ENCODE assay signal across 28 cellular contexts in genomic region chr19:38193445-38193844, GRCh38. TPM values are rescaled to one million over a fixed set of nuclear protein-coding genes. Genes with fewer than 3 reads are reported as not detected.
A peak's percentile ranks its signal among the peaks of the same experiment; 100 is the strongest.
DNase-seq lines count a peak whose midpoint lies in the region; ATAC-seq, FAIRE-seq and TF ChIP-seq lines count a peak whose summit lies in the region.
"Had no signal": no experiment of that assay in that cellular context is flagged by ENCODE, and none has a peak within 500 bp of the region (broad histone marks: within the 10 kb centered on the region; RNA-seq: fewer than 3 reads in every experiment).

No MANE protein-coding gene starts in this region.

- peaks cover 12% of the 10 kb centered on the region for H3K4me1 ChIP-seq in keratinocyte (ENCODE audit: control insufficient read depth, extremely low read depth, insufficient read depth, low read length)
- H3K4me1 ChIP-seq: body of pancreas, heart left ventricle, prostate gland, SJCRH30, tibial nerve had no signal

- no peak overlapping the region for H2AFZ ChIP-seq in keratinocyte (ENCODE audit: control insufficient read depth, low read length)
- H2AFZ ChIP-seq: GM23248, PC-9 had no signal

- dilution Hi-C loops in keratinocyte (cut with MboI; ENCODE audit: extremely low pct_ligation_motif_present, low sequenced_read_pairs) = no loop called here

- H3K27me3 ChIP-seq in keratinocyte (ENCODE audit: control insufficient read depth, extremely low read depth, insufficient read depth, low read length) = no peaks in the 10 kb centered on the region
- H3K27me3 ChIP-seq: body of pancreas, heart left ventricle, neutrophil, SJCRH30, tibial nerve had no signal

- intact Hi-C loops in cardiac septum (cut with DNase I) = no loop called here

- DNase-seq in NCI-H1436 (lab: John Stamatoyannopoulos, UW) (peak; percentile 50), NCI-H1436 treated with DMSO at 0.1 percent for 48 hours (lab: John Stamatoyannopoulos, UW) (no peak), NCI-H2029 (lab: John Stamatoyannopoulos, UW) (peak; percentile 88), NCI-H510A (lab: John Stamatoyannopoulos, UW) (peak; percentile 79), keratinocyte (ENCODE audit: low read depth, low spot score) (no peak), NAMALWA (ENCODE audit: low spot score) (no peak), cardiac septum (ENCODE audit: low spot score) (no peak)
- DNase-seq: activated CD8-positive, alpha-beta memory T cell treated with anti-CD3 and anti-CD28 coated beads for 24 hours; activated T-cell treated with anti-CD3 and anti-CD28 coated beads, Interleukin-2, amount 50 U/mL, for 1 hour; AML-193; CD8-positive, alpha-beta T cell; DND-41; foreskin fibroblast; GM23248; heart left ventricle; Karpas-422; left cardiac atrium; MV-4-11; PC-9; SJCRH30; T-cell had no signal

- H3K79me2 ChIP-seq in keratinocyte (ENCODE audit: control insufficient read depth, insufficient read depth, low read length) = no peaks in the 10 kb centered on the region

- no peak for FAIRE-seq in keratinocyte (lab: Jason Lieb, UNC)

- no peak overlapping the region for H3K9ac ChIP-seq in keratinocyte (ENCODE audit: control insufficient read depth, extremely low read depth, insufficient read depth, low read length)
- H3K9ac ChIP-seq: GM23248 had no signal

- no peaks in the 10 kb centered on the region for H3K9me3 ChIP-seq in keratinocyte (ENCODE audit: control insufficient read depth, low read depth, low read length)
- H3K9me3 ChIP-seq: body of pancreas, heart left ventricle, neutrophil, prostate gland, SJCRH30, tibial nerve had no signal

- no peaks in the 10 kb centered on the region for H3K9me1 ChIP-seq in keratinocyte (ENCODE audit: control insufficient read depth, extremely low read depth, insufficient read depth, low read length)

- no peak for ATAC-seq in HG03442 (IDR thresholded peaks at IDR 0.05; ENCODE audit: unreplicated experiment)
- ATAC-seq: activated CD4-positive, CD25-positive, alpha-beta regulatory T cell treated with anti-CD3 and anti-CD28 coated beads, Interleukin-2, amount 50 U/mL, for 24 hours; body of pancreas; CD8-positive, alpha-beta T cell; heart left ventricle; left cardiac atrium; T-cell had no signal

- H3K27ac ChIP-seq in keratinocyte (ENCODE audit: control insufficient read depth, insufficient read depth, low read length) = peak overlapping the region; percentile 43
- H3K27ac ChIP-seq: 22Rv1, body of pancreas, GM23248, heart left ventricle, neutrophil, PC-9, prostate gland, SJCRH30, tibial nerve had no signal

- TF ChIP-seq CTCF in keratinocyte (optimal IDR thresholded peaks at IDR 0.05 in 1 of 3, IDR thresholded peaks at IDR 0.05 in 1 of 3, conservative IDR thresholded peaks at IDR 0.05 in 1 of 3; ENCODE audit: extremely low read depth in 1 of 3, insufficient read depth in 2 of 3, low read length in 3 of 3) = no peak

- no peak overlapping the region for H3K4me3 ChIP-seq in keratinocyte (ENCODE audit: control insufficient read depth in 2 of 3, extremely low read depth in 1 of 3, insufficient read depth in 2 of 3, low read depth in 1 of 3, low read length in 3 of 3)
- H3K4me3 ChIP-seq: body of pancreas, GM23248, heart left ventricle, PC-9, prostate gland, SJCRH30, tibial nerve had no signal

- H4K20me1 ChIP-seq in keratinocyte (ENCODE audit: control insufficient read depth, extremely low read depth, insufficient read depth, low read length) = no peaks in the 10 kb centered on the region

- H3K4me2 ChIP-seq in keratinocyte (ENCODE audit: control insufficient read depth, extremely low read depth, insufficient read depth, low read depth, low read length) = no peak overlapping the region
- H3K4me2 ChIP-seq: PC-9 had no signal

- H3K36me3 ChIP-seq in keratinocyte (ENCODE audit: control insufficient read depth in 2 of 2, extremely low read depth in 1 of 2, insufficient read depth in 2 of 2, low read length in 2 of 2) = peaks cover 19 to 36% of the 10 kb centered on the region in 2 experiments
- H3K36me3 ChIP-seq: prostate gland had no signal

RNA-seq across cellular contexts. Expression of gene DPF1, which starts 30.6 kb away (rescaled TPM):
- 1.5 to 1.9 TPM (median 1.8 TPM) in 3 replicates for polyA plus RNA-seq in keratinocyte
- polyA plus RNA-seq in keratinocyte (2011; ENCODE audit: low read depth) = 1.3 TPM
- 0.78 and 2.1 TPM in 2 replicates for polyA plus RNA-seq in keratinocyte (2011; cell fraction: cytosol; rRNA removed)
- 3.4 and 3.5 TPM in 2 replicates for polyA plus RNA-seq in keratinocyte (2011; cell fraction: nucleus; rRNA removed)
- 0.71 and 1.9 TPM in 2 replicates for polyA plus RNA-seq in keratinocyte (2012; ENCODE audit: low replicate concordance)
- 1.3 to 2.4 TPM (median 2.0 TPM) in 3 replicates for polyA minus RNA-seq in keratinocyte
- 2.9 TPM for polyA minus RNA-seq in keratinocyte (2011; cell fraction: cytosol; rRNA and poly(A)+ RNA removed)
- 0.84 and 0.93 TPM in 2 replicates for polyA minus RNA-seq in keratinocyte (2011; cell fraction: nucleus; rRNA and poly(A)+ RNA removed)
- total RNA-seq in cardiac septum = 0.51 TPM
- total RNA-seq: body of pancreas; CD8-positive, alpha-beta T cell; T-cell; tibial nerve had no signal

Comparison
In these comparisons a context has a peak if more than half of its experiments do, and no peak if none do; other contexts are left out.
1. DNase-seq: peak in NCI-H1436 (single experiment), NCI-H2029 (single experiment) and NCI-H510A (single experiment); none in NCI-H1436 treated with DMSO at 0.1 percent for 48 hours (single experiment), keratinocyte (single experiment), NAMALWA (single experiment) and cardiac septum (single experiment).